In genomic region chr5:166165600-166165999, GRCh38 we compare ENCODE assay signal across 13 cellular contexts.
A peak's percentile ranks its signal among the peaks of the same experiment; 100 is the strongest.
DNase-seq lines count a peak whose midpoint lies in the region; ATAC-seq and TF ChIP-seq lines count a peak whose summit lies in the region.
"Had no signal": no experiment of that assay in that cellular context is flagged by ENCODE, and none has a peak within 500 bp of the region (broad histone marks: within the 10 kb centered on the region; RNA-seq: fewer than 3 reads in every experiment).

No MANE protein-coding gene starts in this region.

- no peak overlapping the region for H3K9ac ChIP-seq in mammary epithelial cell (ENCODE audit: insufficient read depth, low read length)
- no peak overlapping the region for H3K9ac ChIP-seq in endodermal cell (ENCODE audit: extremely low read depth, low read length, poor library complexity, severe bottlenecking)
- H3K9ac ChIP-seq in Karpas-422 (ENCODE audit: low read length): no peak overlapping the region

- 6% methylated on average over 4 of the region's 4 CpGs for WGBS in mammary epithelial cell (ENCODE audit: low coverage, missing lambda C conversion rate)
- 57 to 76% methylated on average over 4 of the region's 4 CpGs for WGBS in endodermal cell (ENCODE audit: insufficient coverage in 1 of 2, insufficient read length in 1 of 2), 2 experiments

- TF ChIP-seq CTCF in mammary epithelial cell (conservative IDR thresholded peaks at IDR 0.05 in 1 of 2, IDR thresholded peaks at IDR 0.05 in 1 of 2; ENCODE audit: extremely low read depth in 1 of 2, insufficient read depth in 1 of 2, low read depth in 1 of 2, low read length in 2 of 2) (no peak), endodermal cell (conservative IDR thresholded peaks at IDR 0.05) (no peak)

- H3K9me3 Mint-ChIP-seq in endodermal cell (no peaks in the 10 kb centered on the region), T-cell (peaks cover 3 to 20% (median 5%) of the 10 kb centered on the region in 3 donors)
- peaks cover 7% of the 10 kb centered on the region for H3K9me3 Mint-ChIP-seq in activated naive CD8-positive, alpha-beta T cell treated with anti-CD3 and anti-CD28 coated beads, Interleukin-2, amount 50 U/mL, for 24 hours
- H3K9me3 Mint-ChIP-seq: activated B cell treated with CpG ODN at 0.5 μM for 24 hours had no signal

- peak; percentile 39 to 71 for DNase-seq in T47D (ENCODE audit: low read depth in 1 of 2, low spot score in 1 of 2)
- DNase-seq in mammary epithelial cell: no peak
- DNase-seq in NCI-H526 treated with DMSO at 0.1 percent for 48 hours (lab: John Stamatoyannopoulos, UW): peak; percentile 30
- DNase-seq in endodermal cell: peak; percentile 71
- DNase-seq in activated CD8-positive, alpha-beta memory T cell treated with anti-CD3 and anti-CD28 coated beads, Interleukin-2, amount 50 U/mL, for 48 hours: no peak
- no peak for DNase-seq in T-cell
- no peak for DNase-seq in activated naive CD8-positive, alpha-beta T cell treated with anti-CD3 and anti-CD28 coated beads, Interleukin-2, amount 50 U/mL, for 24 hours
- no peak for DNase-seq in Karpas-422
- DNase-seq: activated B cell treated with CpG ODN at 0.5 μM for 24 hours, anterior cingulate cortex, HFFc6, NCI-H1436 treated with DMSO at 0.1 percent for 48 hours, tibial artery had no signal

- H3K4me3 ChIP-seq in mammary epithelial cell (replicated peaks in 1 of 3; ENCODE audit: insufficient read depth in 1 of 3, low read depth in 2 of 3, low read length in 3 of 3) (no peak overlapping the region), endodermal cell (ENCODE audit: low read length) (no peak overlapping the region), Karpas-422 (ENCODE audit: low read length) (no peak overlapping the region)
- H3K4me3 ChIP-seq: tibial artery had no signal

- CTCF ChIA-PET in mammary epithelial cell (lab: Charles Lee; ENCODE audit: low non-redundant PET): no interaction called here
- CTCF ChIA-PET in T-cell (lab: Charles Lee): no interaction called here

- H3K4me2 ChIP-seq in mammary epithelial cell (ENCODE audit: insufficient read depth, low read depth, low read length): no peak overlapping the region
- H3K4me2 ChIP-seq in Karpas-422 (ENCODE audit: low read depth, low read length, poor library complexity, severe bottlenecking): no peak overlapping the region

- H3K4me1 ChIP-seq in mammary epithelial cell (ENCODE audit: insufficient read depth, low read length): no peaks in the 10 kb centered on the region
- H3K4me1 ChIP-seq in endodermal cell (ENCODE audit: control insufficient read depth, insufficient read depth, low read length): no peaks in the 10 kb centered on the region
- no peaks in the 10 kb centered on the region for H3K4me1 ChIP-seq in Karpas-422 (ENCODE audit: low read length)
- H3K4me1 ChIP-seq: tibial artery had no signal

- dilution Hi-C loops in mammary epithelial cell (cut with HindIII; ENCODE audit: low sequenced_read_pairs): no loop called here

- H4K20me1 ChIP-seq in mammary epithelial cell (ENCODE audit: insufficient read depth, low read length) (no peaks in the 10 kb centered on the region), Karpas-422 (ENCODE audit: insufficient read depth, low read depth, low read length) (no peaks in the 10 kb centered on the region)

- H3K9me2 ChIP-seq in Karpas-422 (replicated peaks; ENCODE audit: insufficient read depth, low read length): no peaks in the 10 kb centered on the region

- H3K36me3 ChIP-seq in mammary epithelial cell (ENCODE audit: insufficient read depth, low read length) (no peaks in the 10 kb centered on the region), endodermal cell (ENCODE audit: control insufficient read depth, insufficient read depth, low read length) (no peaks in the 10 kb centered on the region), Karpas-422 (ENCODE audit: insufficient read depth, low read length) (no peaks in the 10 kb centered on the region)
- H3K36me3 ChIP-seq: tibial artery had no signal

- ATAC-seq in T-cell (replicated peaks in 1 of 4): no peak
- no peak for ATAC-seq in activated naive CD8-positive, alpha-beta T cell treated with anti-CD3 and anti-CD28 coated beads, Interleukin-2, amount 50 U/mL, for 24 hours

- no TSS peak for BruUV-seq in mammary epithelial cell (replicated peaks; lab: Mats Ljungman, UMichigan)

- H3K27ac ChIP-seq in mammary epithelial cell (ENCODE audit: insufficient read depth, low read depth, low read length): no peak overlapping the region
- H3K27ac ChIP-seq in endodermal cell (ENCODE audit: low read depth, low read length): peak overlapping the region; percentile 69
- no peak overlapping the region for H3K27ac ChIP-seq in Karpas-422 (ENCODE audit: low read length)
- H3K27ac ChIP-seq: tibial artery had no signal

- H3K27me3 Mint-ChIP-seq in endodermal cell (ENCODE audit: insufficient read depth) (no peaks in the 10 kb centered on the region), T-cell (no peaks in the 10 kb centered on the region)
- H3K27me3 Mint-ChIP-seq in activated naive CD8-positive, alpha-beta T cell treated with anti-CD3 and anti-CD28 coated beads, Interleukin-2, amount 50 U/mL, for 24 hours: no peaks in the 10 kb centered on the region
- H3K27me3 Mint-ChIP-seq: activated B cell treated with CpG ODN at 0.5 μM for 24 hours had no signal

- no peak overlapping the region for H3K27ac Mint-ChIP-seq in endodermal cell
- H3K27ac Mint-ChIP-seq in T-cell: no peak overlapping the region
- no peak overlapping the region for H3K27ac Mint-ChIP-seq in activated naive CD8-positive, alpha-beta T cell treated with anti-CD3 and anti-CD28 coated beads, Interleukin-2, amount 50 U/mL, for 24 hours
- H3K27ac Mint-ChIP-seq: activated B cell treated with CpG ODN at 0.5 μM for 24 hours, HFFc6 had no signal

- H2AFZ ChIP-seq in mammary epithelial cell (ENCODE audit: low read depth, low read length) (no peak overlapping the region), Karpas-422 (ENCODE audit: low read length) (no peak overlapping the region)

- H3K4me3 Mint-ChIP-seq in endodermal cell (no peak overlapping the region), T-cell (no peak overlapping the region)
- no peak overlapping the region for H3K4me3 Mint-ChIP-seq in activated naive CD8-positive, alpha-beta T cell treated with anti-CD3 and anti-CD28 coated beads, Interleukin-2, amount 50 U/mL, for 24 hours
- H3K4me3 Mint-ChIP-seq: activated B cell treated with CpG ODN at 0.5 μM for 24 hours, HFFc6 had no signal

- H3K36me3 Mint-ChIP-seq in endodermal cell (ENCODE audit: low read depth): no peaks in the 10 kb centered on the region
- H3K36me3 Mint-ChIP-seq in T-cell: no peaks in the 10 kb centered on the region
- H3K36me3 Mint-ChIP-seq in activated naive CD8-positive, alpha-beta T cell treated with anti-CD3 and anti-CD28 coated beads, Interleukin-2, amount 50 U/mL, for 24 hours (ENCODE audit: low read depth): no peaks in the 10 kb centered on the region

- H3K27me3 ChIP-seq in mammary epithelial cell (ENCODE audit: insufficient read depth, low read length) (no peaks in the 10 kb centered on the region), endodermal cell (ENCODE audit: control insufficient read depth, insufficient read depth, low read length, poor library complexity, severe bottlenecking) (no peaks in the 10 kb centered on the region), Karpas-422 (ENCODE audit: low read length) (no peaks in the 10 kb centered on the region)
- H3K27me3 ChIP-seq: tibial artery had no signal

- intact Hi-C loops in mammary epithelial cell (cut with micrococcal nuclease): no loop called here

- H3K4me1 Mint-ChIP-seq in endodermal cell (no peaks in the 10 kb centered on the region), T-cell (no peaks in the 10 kb centered on the region)
- H3K4me1 Mint-ChIP-seq in activated naive CD8-positive, alpha-beta T cell treated with anti-CD3 and anti-CD28 coated beads, Interleukin-2, amount 50 U/mL, for 24 hours: no peaks in the 10 kb centered on the region
- H3K4me1 Mint-ChIP-seq: activated B cell treated with CpG ODN at 0.5 μM for 24 hours had no signal

- in situ Hi-C loops in T47D (cut with HindIII; ENCODE audit: low pct_unique_long_range_greater_than_20kb, low sequenced_read_pairs) (no loop called here), mammary epithelial cell (cut with MboI; ENCODE audit: low sequenced_read_pairs in 2 of 2) (no loop called here)

- no peaks in the 10 kb centered on the region for H3K9me3 ChIP-seq in mammary epithelial cell (replicated peaks; ENCODE audit: insufficient read depth, low read length)
- no peaks in the 10 kb centered on the region for H3K9me3 ChIP-seq in endodermal cell (ENCODE audit: control insufficient read depth, low read length)
- peaks cover 26% of the 10 kb centered on the region for H3K9me3 ChIP-seq in Karpas-422 (ENCODE audit: low read length)
- H3K9me3 ChIP-seq: tibial artery had no signal

- POLR2A ChIA-PET in T-cell (lab: Charles Lee): no interaction called here

- H3K79me2 ChIP-seq in mammary epithelial cell (ENCODE audit: insufficient read depth, low read length) (no peaks in the 10 kb centered on the region), Karpas-422 (ENCODE audit: low read length) (no peaks in the 10 kb centered on the region)

Comparison
In these comparisons a context has a peak if more than half of its experiments do, and no peak if none do; other contexts are left out.
1. DNase-seq: peak in T47D (2 of 2), NCI-H526 treated with DMSO at 0.1 percent for 48 hours (single experiment) and endodermal cell (single experiment); none in mammary epithelial cell (single experiment), activated CD8-positive, alpha-beta memory T cell treated with anti-CD3 and anti-CD28 coated beads, Interleukin-2, amount 50 U/mL, for 48 hours (single experiment), T-cell (0 of 34), activated naive CD8-positive, alpha-beta T cell treated with anti-CD3 and anti-CD28 coated beads, Interleukin-2, amount 50 U/mL, for 24 hours (single experiment) and Karpas-422 (single experiment).